In the genomic region with DNA sequence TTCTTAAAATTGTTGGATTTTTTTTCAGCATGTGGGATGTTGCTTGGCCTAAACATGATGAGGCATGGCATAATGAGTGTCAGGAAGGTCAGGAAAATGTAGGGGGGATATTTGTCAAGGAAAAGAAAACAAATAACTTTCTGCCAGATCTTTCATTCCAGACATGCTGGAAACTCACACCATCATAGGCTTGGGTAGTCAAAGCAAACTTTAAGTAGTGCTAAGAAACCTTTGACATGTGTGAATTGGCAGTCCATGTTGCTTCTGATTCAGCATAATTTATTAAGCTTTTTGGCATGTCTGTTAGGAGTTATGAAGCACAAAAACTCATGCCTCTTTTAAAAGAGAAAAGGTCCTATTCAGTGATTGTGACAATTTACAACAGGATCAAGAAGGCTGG, we compare ENCODE assay signal across 23 cellular contexts.
"Had no signal": no experiment of that assay in that cellular context is flagged by ENCODE, and none has a peak within 500 bp of the region (broad histone marks: within the 10 kb centered on the region; RNA-seq: fewer than 3 reads in every experiment).

No MANE protein-coding gene starts in this region.

- H3K79me2 ChIP-seq: hepatocyte had no signal

- H3K9me3 Mint-ChIP-seq: activated naive CD4-positive, alpha-beta T cell treated with anti-CD3 and anti-CD28 coated beads, Interleukin-2, amount 50 U/mL, for 72 hours; activated T-cell treated with anti-CD3 and anti-CD28 coated beads, Interleukin-2, amount 50 U/mL, for 24 hours; activated T-helper 17 cell treated with anti-CD3 and anti-CD28 coated beads, Interleukin-2, amount 50 U/mL, for 72 hours; endodermal cell; memory B cell; nephron; stimulated activated memory B cell treated with anti-CD40 and anti-IgM and Interleukin-4, amounts not matched to agents 10 μg/mL and 1 μg/mL and 100 μg/mL, for 72 hours; T-helper 2 cell treated with Interferon-gamma antibody and Interleukin-4, amounts not matched to agents 5 μg/mL and 100 μg/mL, for 36 hours had no signal

- H3K4me1 ChIP-seq: ascending aorta, esophagus squamous epithelium, psoas muscle, right lobe of liver, stomach, transverse colon had no signal

- DNase-seq: activated CD4-positive, alpha-beta T cell treated with anti-CD3 and anti-CD28 coated beads for 1 hour; activated T-cell treated with anti-CD3 and anti-CD28 coated beads, Interleukin-2, amount 50 U/mL, for 24 hours; cerebellar nuclear complex; cortex of kidney; endodermal cell; esophagus squamous epithelium; glutamatergic neuron; left cardiac atrium; ovary; psoas muscle; right lobe of liver; stimulated activated CD4-positive, alpha-beta T cell treated with anti-CD3 and anti-CD28 coated beads, Interleukin-15, amount 100 ng/mL, for 24 hours; stomach; transverse colon had no signal

- H3K9me3 ChIP-seq: ascending aorta, esophagus squamous epithelium, neutrophil, ovary, psoas muscle, right lobe of liver, stomach, transverse colon had no signal

- H3K4me2 ChIP-seq: hepatocyte had no signal

- ATAC-seq: activated naive CD4-positive, alpha-beta T cell treated with anti-CD3 and anti-CD28 coated beads, Interleukin-2, amount 50 U/mL, for 72 hours; activated T-helper 17 cell treated with anti-CD3 and anti-CD28 coated beads, Interleukin-2, amount 50 U/mL, for 72 hours; psoas muscle; right lobe of liver; stimulated activated memory B cell treated with anti-CD40 and anti-IgM and Interleukin-4, amounts not matched to agents 10 μg/mL and 1 μg/mL and 100 μg/mL, for 72 hours had no signal

- H2AFZ ChIP-seq: hepatocyte had no signal

- H3K27me3 ChIP-seq: ascending aorta, esophagus squamous epithelium, neutrophil, ovary, right lobe of liver, stomach, transverse colon had no signal

- H3K36me3 Mint-ChIP-seq: activated naive CD4-positive, alpha-beta T cell treated with anti-CD3 and anti-CD28 coated beads, Interleukin-2, amount 50 U/mL, for 72 hours; memory B cell; stimulated activated memory B cell treated with anti-CD40 and anti-IgM and Interleukin-4, amounts not matched to agents 10 μg/mL and 1 μg/mL and 100 μg/mL, for 72 hours had no signal

- H3K36me3 ChIP-seq: ascending aorta, esophagus squamous epithelium, neutrophil, ovary, right lobe of liver, stomach, transverse colon had no signal

- H3K4me1 Mint-ChIP-seq: activated T-helper 17 cell treated with anti-CD3 and anti-CD28 coated beads, Interleukin-2, amount 50 U/mL, for 72 hours; endodermal cell; memory B cell; nephron; stimulated activated memory B cell treated with anti-CD40 and anti-IgM and Interleukin-4, amounts not matched to agents 10 μg/mL and 1 μg/mL and 100 μg/mL, for 72 hours had no signal

- H3K27ac ChIP-seq: ascending aorta, esophagus squamous epithelium, hepatocyte, neutrophil, ovary, psoas muscle, right lobe of liver, stomach, transverse colon had no signal

- H3K4me3 ChIP-seq: ascending aorta, esophagus squamous epithelium, hepatocyte, ovary, psoas muscle, right lobe of liver, stomach, transverse colon had no signal

- H3K4me3 Mint-ChIP-seq: activated T-cell treated with anti-CD3 and anti-CD28 coated beads, Interleukin-2, amount 50 U/mL, for 24 hours; activated T-helper 17 cell treated with anti-CD3 and anti-CD28 coated beads, Interleukin-2, amount 50 U/mL, for 72 hours; endodermal cell; memory B cell; nephron; stimulated activated memory B cell treated with anti-CD40 and anti-IgM and Interleukin-4, amounts not matched to agents 10 μg/mL and 1 μg/mL and 100 μg/mL, for 72 hours; T-helper 2 cell treated with Interferon-gamma antibody and Interleukin-4, amounts not matched to agents 5 μg/mL and 100 μg/mL, for 36 hours had no signal

- H3K27ac Mint-ChIP-seq: activated naive CD4-positive, alpha-beta T cell treated with anti-CD3 and anti-CD28 coated beads, Interleukin-2, amount 50 U/mL, for 72 hours; activated T-cell treated with anti-CD3 and anti-CD28 coated beads, Interleukin-2, amount 50 U/mL, for 24 hours; activated T-helper 17 cell treated with anti-CD3 and anti-CD28 coated beads, Interleukin-2, amount 50 U/mL, for 72 hours; endodermal cell; memory B cell; stimulated activated memory B cell treated with anti-CD40 and anti-IgM and Interleukin-4, amounts not matched to agents 10 μg/mL and 1 μg/mL and 100 μg/mL, for 72 hours; T-helper 2 cell treated with Interferon-gamma antibody and Interleukin-4, amounts not matched to agents 5 μg/mL and 100 μg/mL, for 36 hours had no signal
